Comparison of ENCODE assay signal across 20 cellular contexts in the genomic region with DNA sequence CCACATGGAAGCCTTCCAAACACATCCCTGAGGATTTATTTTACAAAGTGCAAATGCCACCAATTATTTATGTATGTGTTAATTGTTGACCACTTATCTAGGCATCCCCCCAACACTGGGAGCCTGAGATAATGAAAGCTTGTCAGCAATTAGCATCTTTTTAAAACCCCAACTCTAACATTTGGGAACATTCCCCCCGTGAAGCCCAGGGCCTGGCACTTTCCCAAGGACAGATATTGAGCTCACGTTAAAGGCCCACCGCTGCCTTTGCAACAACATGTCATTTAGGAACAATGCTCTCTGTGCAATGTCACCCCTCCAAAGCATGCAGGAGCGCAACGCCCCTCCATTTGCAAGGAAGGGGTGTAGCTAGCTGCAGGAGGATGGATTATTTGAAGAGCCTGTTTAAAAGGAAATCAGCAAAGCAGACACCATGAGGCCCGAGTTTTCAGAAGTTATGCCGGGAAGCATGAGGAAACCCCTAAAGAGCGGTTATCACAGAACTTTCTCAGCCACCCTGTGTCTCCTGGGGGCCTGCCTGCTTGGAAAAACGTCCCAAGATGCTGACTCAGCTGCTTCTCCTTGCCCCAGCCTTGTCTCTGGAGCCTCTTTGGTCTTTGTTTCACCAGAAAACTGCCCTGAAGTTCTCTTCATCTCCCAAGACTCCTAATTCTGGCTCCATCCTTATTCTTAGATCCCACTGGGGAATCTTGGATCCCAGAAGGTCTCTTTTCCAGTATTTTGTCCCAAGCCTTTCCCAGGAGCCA.
A peak's percentile ranks its signal among the peaks of the same experiment; 100 is the strongest.
DNase-seq lines count a peak whose midpoint lies in the region; ATAC-seq, FAIRE-seq and TF ChIP-seq lines count a peak whose summit lies in the region.
"Had no signal": no experiment of that assay in that cellular context is flagged by ENCODE, and none has a peak within 500 bp of the region (broad histone marks: within the 10 kb centered on the region; RNA-seq: fewer than 3 reads in every experiment).

No MANE protein-coding gene starts in this region.

- TF ChIP-seq POLR2A in HepG2 (IDR thresholded peaks at IDR 0.05; ENCODE audit: insufficient read depth in 1 of 2, low read depth in 2 of 2, low read length in 2 of 2), result no peak
- no peak for TF ChIP-seq POLR2A in right lobe of liver (IDR thresholded peaks at IDR 0.05)

- no peak overlapping the region for H2AFZ ChIP-seq in HepG2 (ENCODE audit: low read length)
- H2AFZ ChIP-seq: GM23338 had no signal

- H3K4me2 ChIP-seq in HepG2 (ENCODE audit: low read depth, low read length), result no peak overlapping the region
- H3K4me2 ChIP-seq: GM23338 had no signal

- H3K9me3 Mint-ChIP-seq in nephron (no peaks in the 10 kb centered on the region), natural killer cell (no peaks in the 10 kb centered on the region)

- TF ChIP-seq RAD21 in HepG2 (CRISPR knock-in tag; IDR thresholded peaks at IDR 0.05), result no peak

- H3K9ac ChIP-seq in HepG2 (ENCODE audit: insufficient read depth, low read depth, low read length), result no peak overlapping the region

- BruUV-seq in HepG2 (replicated peaks; lab: Mats Ljungman, UMichigan), result no TSS peak

- H3K4me1 Mint-ChIP-seq in nephron, result peaks cover 63% of the 10 kb centered on the region
- peaks cover 0 to 8% of the 10 kb centered on the region in 2 donors for H3K4me1 Mint-ChIP-seq in natural killer cell

- H3K27me3 ChIP-seq in HepG2 (ENCODE audit: control insufficient read depth in 1 of 2, insufficient read depth in 2 of 2, low read length in 2 of 2), result peaks cover 1 to 6% of the 10 kb centered on the region in 2 experiments; a peak in 2 of 5 replicates
- no peaks in the 10 kb centered on the region for H3K27me3 ChIP-seq in right lobe of liver
- H3K27me3 ChIP-seq: Peyer's patch, SJSA1 had no signal

- H3K27me3 Mint-ChIP-seq in nephron (ENCODE audit: low read depth) (peaks cover 12% of the 10 kb centered on the region), natural killer cell (ENCODE audit: low read depth in 2 of 2) (no peaks in the 10 kb centered on the region)

- no peak for FAIRE-seq in HepG2 (lab: Jason Lieb, UNC)
- FAIRE-seq: GM19239 had no signal

- H3K27ac Mint-ChIP-seq in nephron, result peak overlapping the region; percentile 42 to 85 (median 83)
- H3K27ac Mint-ChIP-seq in natural killer cell, result no peak overlapping the region
- H3K27ac Mint-ChIP-seq: GM23338 had no signal

- H3K36me3 Mint-ChIP-seq in nephron (ENCODE audit: low read depth), result no peaks in the 10 kb centered on the region
- no peaks in the 10 kb centered on the region for H3K36me3 Mint-ChIP-seq in natural killer cell

- H4K20me1 ChIP-seq in HepG2 (ENCODE audit: insufficient read depth, low read length), result no peaks in the 10 kb centered on the region

- in situ Hi-C loops in HepG2 (cut with HindIII; ENCODE audit: extremely low pct_ligation_motif_present, low pct_unique_long_range_greater_than_20kb), result no loop called here
- in situ Hi-C loops in G401 (cut with HindIII; ENCODE audit: low sequenced_read_pairs), result no loop called here

- TF ChIP-seq EP300 in HepG2 (IDR thresholded peaks at IDR 0.05; ENCODE audit: low read depth in 2 of 2, low read length in 2 of 2), result no peak
- no peak for TF ChIP-seq EP300 in HepG2 (CRISPR knock-in tag; IDR thresholded peaks at IDR 0.05; ENCODE audit: borderline replicate concordance)

- intact Hi-C loops in HepG2 (cut with micrococcal nuclease; ENCODE audit: unreplicated experiment), result no loop called here
- intact Hi-C loops in right lobe of liver (cut with DNase I), result no loop called here
- intact Hi-C loops in natural killer cell (cut with micrococcal nuclease), result no loop called here

- CTCF ChIA-PET in HepG2 (lab: Yijun Ruan, JAX; ENCODE audit: low intra/inter-chr PET ratio, low total read pairs), result no interaction called here

- ATAC-seq in HepG2 (no peak), right lobe of liver (no peak), natural killer cell (no peak), GM21717 (IDR thresholded peaks at IDR 0.05; ENCODE audit: unreplicated experiment) (no peak)
- ATAC-seq: GM23338 had no signal

- POLR2A ChIA-PET in HepG2 (lab: Yijun Ruan, JAX), result no interaction called here

- 4% methylated on average over 9 of the region's 9 CpGs for WGBS in HepG2 (ENCODE audit: low lambda C conversion rate)
- 85% methylated on average over 5 of the region's 9 CpGs for WGBS in right lobe of liver (ENCODE audit: insufficient coverage, low coverage, low lambda C conversion rate, missing lambda C conversion rate)

- TF ChIP-seq CTCF in HepG2 (CRISPR knock-in tag; IDR thresholded peaks at IDR 0.05) (no peak), right lobe of liver (IDR thresholded peaks at IDR 0.05) (no peak), nephron (IDR thresholded peaks at IDR 0.05; ENCODE audit: unreplicated experiment in 3 of 3) (no peak), natural killer cell (IDR thresholded peaks at IDR 0.05) (no peak)

- H3K27ac ChIP-seq in HepG2 (ENCODE audit: extremely low read length, insufficient read depth, low read length) (no peak overlapping the region), right lobe of liver (no peak overlapping the region)
- H3K27ac ChIP-seq: Peyer's patch, SJSA1 had no signal

- H3K4me3 ChIP-seq in HepG2 (replicated peaks in 1 of 3; ENCODE audit: insufficient read depth in 1 of 3, low read depth in 2 of 3, low read length in 3 of 3), result no peak overlapping the region
- no peak overlapping the region for H3K4me3 ChIP-seq in right lobe of liver
- H3K4me3 ChIP-seq: GM23338, Peyer's patch, SJSA1 had no signal

- H3K4me3 Mint-ChIP-seq in nephron (peak overlapping the region in 1 of 3 experiments; percentile 20), natural killer cell (no peak overlapping the region)
- H3K4me3 Mint-ChIP-seq: GM23338 had no signal

- no peaks in the 10 kb centered on the region for H3K9me3 ChIP-seq in HepG2 (ENCODE audit: low read length)
- H3K9me3 ChIP-seq in right lobe of liver, result no peaks in the 10 kb centered on the region
- H3K9me3 ChIP-seq: Peyer's patch, SJSA1 had no signal

- DNase-seq in HepG2 (ENCODE audit: low spot score), result no peak
- DNase-seq in right lobe of liver, result no peak
- DNase-seq in NCI-H2227 treated with DMSO at 0.1 percent for 48 hours (lab: John Stamatoyannopoulos, UW), result peak; percentile 34
- no peak for DNase-seq in natural killer cell
- no peak for DNase-seq in G401 (ENCODE audit: low spot score)
- DNase-seq: AML-193, DMS 273 treated with DMSO at 0.1 percent for 48 hours, GF-D8, HCEC 1CT, KBM-7, NCI-H1105 treated with DMSO at 0.1 percent for 48 hours, NCI-H1694, NCI-H2107, NCI-H526, Peyer's patch had no signal

- H3K4me1 ChIP-seq in HepG2 (ENCODE audit: insufficient read depth, low read length) (no peaks in the 10 kb centered on the region), right lobe of liver (no peaks in the 10 kb centered on the region)
- H3K4me1 ChIP-seq: Peyer's patch, SJSA1 had no signal

- H3K36me3 ChIP-seq in HepG2 (replicated peaks in 1 of 2; ENCODE audit: control insufficient read depth in 1 of 2, insufficient read depth in 2 of 2, low read length in 2 of 2) (no peaks in the 10 kb centered on the region), right lobe of liver (no peaks in the 10 kb centered on the region)
- H3K36me3 ChIP-seq: Peyer's patch, SJSA1 had no signal

- no peaks in the 10 kb centered on the region for H3K79me2 ChIP-seq in HepG2 (ENCODE audit: insufficient read depth, low read length)

TF ChIP-seq in HepG2, 621 proteins besides CTCF, POLR2A, EP300 and RAD21:
- TF ChIP-seq EEA1 (CRISPR knock-in tag; IDR thresholded peaks at IDR 0.05; ENCODE audit: borderline replicate concordance) (no peak), MAFF (IDR thresholded peaks at IDR 0.05; ENCODE audit: low read depth, low read length) (peak; percentile 77), MAFK (conservative IDR thresholded peaks at IDR 0.05 in 1 of 2, IDR thresholded peaks at IDR 0.05 in 1 of 2; ENCODE audit: low read length in 2 of 2) (peak; percentile 86 to 91)

Comparison
In these comparisons a context has a peak if more than half of its experiments do, and no peak if none do; other contexts are left out.
1. H3K27ac Mint-ChIP-seq: peak in nephron (3 of 3); none in natural killer cell (0 of 2).